31 cellular contexts compared by ENCODE assay signal in the genomic region with DNA sequence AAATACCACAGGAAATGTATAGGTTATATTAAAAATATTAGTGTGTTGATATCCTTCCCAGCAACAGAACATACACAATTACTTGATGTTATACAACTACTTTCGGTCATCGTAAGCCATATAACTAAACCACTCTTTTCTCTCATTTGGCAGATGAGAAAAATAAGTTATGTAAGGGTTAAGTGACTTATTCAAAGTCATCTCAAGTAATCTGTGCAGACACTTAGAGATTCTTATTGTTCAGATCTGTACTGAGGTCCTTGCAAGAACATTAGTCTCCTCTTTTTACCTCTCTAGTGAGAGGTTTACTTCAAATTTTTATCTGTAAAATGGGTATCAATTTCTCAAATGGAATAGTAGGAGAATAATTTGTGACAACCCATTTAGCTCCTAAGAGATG. TPM values are rescaled to one million over a fixed set of nuclear protein-coding genes. Genes with fewer than 3 reads are reported as not detected.
"Had no signal": no experiment of that assay in that cellular context is flagged by ENCODE, and none has a peak within 500 bp of the region (broad histone marks: within the 10 kb centered on the region; RNA-seq: fewer than 3 reads in every experiment).

No MANE protein-coding gene starts in this region.

- H3K4me1 Mint-ChIP-seq: naive thymus-derived CD4-positive, alpha-beta T cell; stimulated activated effector memory CD8-positive, alpha-beta T cell treated with anti-CD3 and anti-CD28 coated beads, Interleukin-12 subunit alpha, Interleukin-12 subunit beta, amount 100 ng/mL, for 72 hours had no signal

- ATAC-seq: mucosa of descending colon; naive thymus-derived CD4-positive, alpha-beta T cell; natural killer cell treated with Interleukin-12 subunit alpha and Interleukin-12 subunit beta and Interleukin-15 and Interleukin-18, amount 100 ng/mL, for 72 hours; right cardiac atrium; stimulated activated effector memory CD8-positive, alpha-beta T cell treated with anti-CD3 and anti-CD28 coated beads, Interleukin-12 subunit alpha, Interleukin-12 subunit beta, amount 100 ng/mL, for 72 hours had no signal

- H3K4me3 ChIP-seq: left ventricle myocardium inferior, lung, mucosa of descending colon, ovary, prostate gland, sigmoid colon, spleen, tibial nerve, uterus had no signal

- H3K36me3 Mint-ChIP-seq: naive thymus-derived CD4-positive, alpha-beta T cell; natural killer cell treated with Interleukin-12 subunit alpha and Interleukin-12 subunit beta and Interleukin-15 and Interleukin-18, amount 100 ng/mL, for 72 hours; stimulated activated effector memory CD8-positive, alpha-beta T cell treated with anti-CD3 and anti-CD28 coated beads, Interleukin-12 subunit alpha, Interleukin-12 subunit beta, amount 100 ng/mL, for 72 hours; type B pancreatic cell had no signal

- H3K36me3 ChIP-seq: left ventricle myocardium inferior, ovary, prostate gland, sigmoid colon, spleen, tibial nerve, uterus had no signal

- H3K27ac Mint-ChIP-seq: naive thymus-derived CD4-positive, alpha-beta T cell; natural killer cell treated with Interleukin-12 subunit alpha and Interleukin-12 subunit beta and Interleukin-15 and Interleukin-18, amount 100 ng/mL, for 72 hours; stimulated activated effector memory CD8-positive, alpha-beta T cell treated with anti-CD3 and anti-CD28 coated beads, Interleukin-12 subunit alpha, Interleukin-12 subunit beta, amount 100 ng/mL, for 72 hours; stimulated activated naive CD8-positive, alpha-beta T cell treated with anti-CD3 and anti-CD28 coated beads, Interleukin-15, Interleukin-2, amounts not matched to agents 100 ng/mL and 50 ng/mL, for 24 hours; type B pancreatic cell had no signal

- H3K4me1 ChIP-seq: left ventricle myocardium inferior, prostate gland, spleen, uterus had no signal

- H3K9me3 ChIP-seq: mucosa of descending colon, ovary, prostate gland, sigmoid colon, uterus had no signal

- H3K27ac ChIP-seq: left ventricle myocardium inferior, ovary, prostate gland, sigmoid colon, spleen, tibial nerve, uterus had no signal

- FAIRE-seq: small intestine had no signal

- H3K4me3 Mint-ChIP-seq: naive thymus-derived CD4-positive, alpha-beta T cell; natural killer cell treated with Interleukin-12 subunit alpha and Interleukin-12 subunit beta and Interleukin-15 and Interleukin-18, amount 100 ng/mL, for 72 hours; stimulated activated effector memory CD8-positive, alpha-beta T cell treated with anti-CD3 and anti-CD28 coated beads, Interleukin-12 subunit alpha, Interleukin-12 subunit beta, amount 100 ng/mL, for 72 hours; stimulated activated naive CD8-positive, alpha-beta T cell treated with anti-CD3 and anti-CD28 coated beads, Interleukin-15, Interleukin-2, amounts not matched to agents 100 ng/mL and 50 ng/mL, for 24 hours; type B pancreatic cell had no signal

- DNase-seq: islet precursor cell; left ventricle myocardium inferior; mesendoderm; midbrain; mucosa of descending colon; naive thymus-derived CD4-positive, alpha-beta T cell; ovary; posterior cingulate gyrus; retina; right cardiac atrium; sigmoid colon; small intestine; spleen; stimulated activated CD4-positive, alpha-beta T cell treated with anti-CD3 and anti-CD28 coated beads, Interleukin-4, amount 100 ng/mL, for 24 hours; stimulated activated naive CD4-positive, alpha-beta T cell; substantia nigra; uterus had no signal

- H3K9me3 Mint-ChIP-seq: natural killer cell treated with Interleukin-12 subunit alpha and Interleukin-12 subunit beta and Interleukin-15 and Interleukin-18, amount 100 ng/mL, for 72 hours; stimulated activated effector memory CD8-positive, alpha-beta T cell treated with anti-CD3 and anti-CD28 coated beads, Interleukin-12 subunit alpha, Interleukin-12 subunit beta, amount 100 ng/mL, for 72 hours had no signal

RNA-seq across cellular contexts. Expression of a gene that starts 15.0 kb away (rescaled TPM):
- total RNA-seq: kidney epithelial cell; left ventricle myocardium inferior; lower leg skin; lung; mucosa of descending colon; myocyte; naive thymus-derived CD4-positive, alpha-beta T cell; natural killer cell treated with Interleukin-12 subunit alpha and Interleukin-12 subunit beta and Interleukin-15 and Interleukin-18, amount 100 ng/mL, for 72 hours; omental fat pad; ovary; right cardiac atrium; sigmoid colon; spleen; temporal lobe; tibial nerve; ureter; uterus had no signal
- polyA plus RNA-seq: naive thymus-derived CD4-positive, alpha-beta T cell; neural cell; ovary; right cardiac atrium; sigmoid colon; small intestine had no signal
